10 cellular contexts compared by ENCODE assay signal in genomic region chr1:228151170-228151513, GRCh38. TPM values are rescaled to one million over a fixed set of nuclear protein-coding genes. Genes with fewer than 3 reads are reported as not detected.
A peak's percentile ranks its signal among the peaks of the same experiment; 100 is the strongest.
DNase-seq lines count a peak whose midpoint lies in the region; ATAC-seq, FAIRE-seq and TF ChIP-seq lines count a peak whose summit lies in the region.
"Had no signal": no experiment of that assay in that cellular context is flagged by ENCODE, and none has a peak within 500 bp of the region (broad histone marks: within the 10 kb centered on the region; RNA-seq: fewer than 3 reads in every experiment).

No MANE protein-coding gene starts in this region.

- 63% methylated on average over 6 of the region's 6 CpGs for WGBS in GM12878 (ENCODE audit: insufficient coverage, insufficient replicate concordance, low lambda C conversion rate, missing lambda C conversion rate)

- in situ Hi-C loops in GM12878 (cut with MboI) = no loop called here

- TF ChIP-seq EP300 in GM12878 (IDR thresholded peaks at IDR 0.05; ENCODE audit: borderline replicate concordance in 1 of 2, control insufficient read depth in 1 of 2, low read depth in 2 of 2, low read length in 2 of 2) = no peak

- DNase-seq in GM12878 (ENCODE audit: low read depth, low spot score) = no peak
- no peak for DNase-seq in lower lobe of right lung
- DNase-seq in substantia nigra (lab: John Stamatoyannopoulos, UW) = no peak
- no peak for DNase-seq in NCI-H1436 treated with DMSO at 0.1 percent for 48 hours (lab: John Stamatoyannopoulos, UW)
- DNase-seq in H54 (ENCODE audit: insufficient read length, low spot score) = no peak
- DNase-seq: activated naive CD4-positive, alpha-beta T cell treated with anti-CD3 and anti-CD28 coated beads, Interleukin-2, amount 50 U/mL, for 16 hours; KBM-7 had no signal

- H3K27me3 ChIP-seq in GM12878 (replicated peaks in 1 of 2; ENCODE audit: control insufficient read depth in 2 of 2, insufficient read depth in 2 of 2, low read length in 1 of 2) (no peaks in the 10 kb centered on the region), lower lobe of right lung (ENCODE audit: low read depth) (no peaks in the 10 kb centered on the region)

- H3K27ac ChIP-seq in HEK293 (ENCODE audit: extremely low read depth, low read depth, low read length) (no peak overlapping the region), GM12878 (ENCODE audit: control insufficient read depth, insufficient read depth) (no peak overlapping the region), lower lobe of right lung (peak overlapping the region; percentile 88), substantia nigra (ENCODE audit: low read depth, low read length, poor library complexity, severe bottlenecking) (peak overlapping the region; percentile 99)

- BruUV-seq in GM12878 (replicated peaks; lab: Mats Ljungman, UMichigan) = no TSS peak

- RAD21 ChIA-PET in GM12878 (lab: Charles Lee; ENCODE audit: unreplicated experiment) = no interaction called here

- H3K9ac ChIP-seq in GM12878 (ENCODE audit: control insufficient read depth, insufficient read depth, low read length) = no peak overlapping the region

- POLR2A ChIA-PET in HEK293 (lab: Yijun Ruan, JAX) = interaction anchor here (1.8 to 9.6 kb wide), 2 partner anchors 11 to 13 kb away, joined by 8 to 82 read pairs; partner anchors contain the start of genes GUK1 and IBA57
- POLR2A ChIA-PET in GM12878 (lab: Charles Lee) = no interaction called here

- peaks cover 0 to 29% of the 10 kb centered on the region in 2 experiments; a peak in 1 of 3 replicates for H3K36me3 ChIP-seq in HEK293 (ENCODE audit: control insufficient read depth in 2 of 2, insufficient read depth in 1 of 2, low read length in 2 of 2)
- peaks cover 0 to 13% of the 10 kb centered on the region in 2 experiments; a peak in 3 of 4 replicates for H3K36me3 ChIP-seq in GM12878 (ENCODE audit: control insufficient read depth in 2 of 2, insufficient read depth in 2 of 2, low read length in 1 of 2)
- peaks cover 36% of the 10 kb centered on the region for H3K36me3 ChIP-seq in lower lobe of right lung

- H3K9me3 ChIP-seq in HEK293 (ENCODE audit: control insufficient read depth, insufficient read depth, low read depth, low read length) (no peaks in the 10 kb centered on the region), GM12878 (replicated peaks; ENCODE audit: control insufficient read depth, insufficient read depth, low read length) (no peaks in the 10 kb centered on the region), lower lobe of right lung (no peaks in the 10 kb centered on the region)

- H3K79me2 ChIP-seq in GM12878 (ENCODE audit: control insufficient read depth, insufficient read depth, low read length) = peaks cover 4% of the 10 kb centered on the region

- intact Hi-C loops in GM12878 (cut with micrococcal nuclease; ENCODE audit: unreplicated experiment) = no loop called here
- intact Hi-C loops in lower lobe of right lung (cut with DNase I) = no loop called here

- SMC1A ChIA-PET in GM12878 (lab: Charles Lee; ENCODE audit: uncharacterized antibody, unreplicated experiment) = no interaction called here

- H3K4me1 ChIP-seq in HEK293 (ENCODE audit: control insufficient read depth, insufficient read depth, low read length) (peaks cover 3% of the 10 kb centered on the region; the same call in 1 of the 2 replicates), GM12878 (ENCODE audit: control insufficient read depth, insufficient read depth, low read length) (no peaks in the 10 kb centered on the region), lower lobe of right lung (peaks cover 42% of the 10 kb centered on the region)

- peak; percentile 6 for ATAC-seq in GM12878
- ATAC-seq in lower lobe of right lung = no peak
- ATAC-seq in HG02610 (IDR thresholded peaks at IDR 0.05; ENCODE audit: unreplicated experiment) = no peak

- H3K4me3 ChIP-seq in HEK293 (ENCODE audit: low read depth, low read length) (no peak overlapping the region), GM12878 (no peak overlapping the region), lower lobe of right lung (peak overlapping the region; percentile 51)

- FAIRE-seq in GM12878 (lab: Jason Lieb, UNC) = no peak
- no peak for FAIRE-seq in H54 (lab: Jason Lieb, UNC)
- FAIRE-seq: endometrium had no signal

- no peak overlapping the region for H3K4me2 ChIP-seq in GM12878 (ENCODE audit: control insufficient read depth, insufficient read depth)

- CTCF ChIA-PET in HEK293 (lab: Yijun Ruan, JAX) (interaction anchor here (1.2 to 2.7 kb wide), 3 partner anchors 14 to 151 kb away, joined by 3 to 14 read pairs (median 10); partner anchors contain the start of gene IBA57), GM12878 (lab: Yijun Ruan, JAX) (no interaction called here)

- H2AFZ ChIP-seq in GM12878 (ENCODE audit: control insufficient read depth, low read depth, low read length) = no peak overlapping the region

- H4K20me1 ChIP-seq in GM12878 (ENCODE audit: control insufficient read depth, insufficient read depth) = no peaks in the 10 kb centered on the region

- TF ChIP-seq RAD21 in GM12878 (IDR thresholded peaks at IDR 0.05; ENCODE audit: insufficient read depth, low read depth, low read length) = no peak

- TF ChIP-seq CTCF in HEK293 (tag by site-specific recombination; IDR thresholded peaks at IDR 0.05) (no peak), GM12878 (IDR thresholded peaks at IDR 0.05 in 2 of 3, conservative IDR thresholded peaks at IDR 0.05 in 1 of 3; ENCODE audit: control insufficient read depth in 2 of 3, extremely low read depth in 1 of 3, insufficient read depth in 1 of 3, low read depth in 3 of 3, low read length in 3 of 3) (no peak), lower lobe of right lung (IDR thresholded peaks at IDR 0.05) (no peak)

- TF ChIP-seq POLR2A in GM12878 (IDR thresholded peaks at IDR 0.05; ENCODE audit: low read depth, low read length) (no peak), H54 (IDR thresholded peaks at IDR 0.05; ENCODE audit: low read depth, low read length) (no peak)

RNA-seq across cellular contexts. Expression of gene GJC2, which starts 1.4 kb away (rescaled TPM):
- total RNA-seq in GM12878 (2013; cell fraction: nucleolus; rRNA removed) = 0.27 and 0.65 TPM in 2 replicates
- total RNA-seq in GM12878 (2014; rRNA removed) (0.06 and 0.11 TPM in 2 replicates), GM12878 (2014; rRNA removed; fragmentation: Illumina TruSeq; extraction: Trizol) (0.09 TPM in 2 replicates), GM12878 (2021) (0.44 TPM in 1 of 2 replicates, not detected in the other), lower lobe of right lung (6.0 TPM)
- polyA plus RNA-seq in GM12878 (2011; ENCODE audit: low read depth) = not detected
- polyA plus RNA-seq in GM12878 (2011; rRNA removed) (0.03 and 0.04 TPM in 2 replicates), GM12878 (2014; fragmentation: Illumina TruSeq; extraction: Trizol) (0.04 TPM in 1 of 2 replicates, not detected in the other), GM12878 (2014; fragmentation: Nextera tagmentation; extraction: Ambion mirVana) (not detected), GM12878 (2014; rRNA removed) (0.26 and 0.32 TPM in 2 replicates), GM12878 (2016; fragmentation: Nextera tagmentation; extraction: Ambion mirVana) (not detected)
- polyA plus RNA-seq in GM12878 (2011; cell fraction: cytosol; rRNA removed) = 0.06 and 0.07 TPM in 2 replicates
- 0.24 and 0.51 TPM in 2 replicates for polyA plus RNA-seq in GM12878 (2011; cell fraction: nucleus; rRNA removed)
- polyA plus RNA-seq in GM12878 (2012) = 0.15 and 0.22 TPM in 2 replicates
- 0.21 TPM in 1 of 2 replicates, not detected in the other for polyA minus RNA-seq in GM12878 (2011; rRNA and poly(A)+ RNA removed)
- polyA minus RNA-seq in GM12878 (2011; cell fraction: cytosol; rRNA and poly(A)+ RNA removed) = not detected in 2 replicates
- polyA minus RNA-seq in GM12878 (2011; cell fraction: nucleus; rRNA and poly(A)+ RNA removed) = 0.24 and 0.96 TPM in 2 replicates

RNA-seq across cellular contexts. Expression of gene GUK1, which starts 11.1 kb away (rescaled TPM):
- total RNA-seq in GM12878 (2013; cell fraction: nucleolus; rRNA removed) = 142 and 146 TPM in 2 replicates
- 214 and 235 TPM in 2 replicates for total RNA-seq in GM12878 (2014; rRNA removed)
- 82.0 and 98.3 TPM in 2 replicates for total RNA-seq in GM12878 (2014; rRNA removed; fragmentation: Illumina TruSeq; extraction: Trizol)
- 183 and 195 TPM in 2 replicates for total RNA-seq in GM12878 (2021)
- polyA plus RNA-seq in GM12878 (2011; ENCODE audit: low read depth) = 101 TPM
- polyA plus RNA-seq in GM12878 (2011; rRNA removed) = 107 and 224 TPM in 2 replicates
- 381 and 606 TPM in 2 replicates for polyA plus RNA-seq in GM12878 (2011; cell fraction: cytosol; rRNA removed)
- polyA plus RNA-seq in GM12878 (2011; cell fraction: nucleus; rRNA removed) = 634 and 756 TPM in 2 replicates
- 190 and 243 TPM in 2 replicates for polyA plus RNA-seq in GM12878 (2012)
- polyA plus RNA-seq in GM12878 (2014; fragmentation: Illumina TruSeq; extraction: Trizol) = 4.2 and 28.9 TPM in 2 replicates
- polyA plus RNA-seq in GM12878 (2014; fragmentation: Nextera tagmentation; extraction: Ambion mirVana) = 10 to 100 TPM in 1 of 2 experiments, 1 to 10 TPM in 1; 6.3 to 39.2 TPM
- polyA plus RNA-seq in GM12878 (2014; rRNA removed) = 227 and 264 TPM in 2 replicates
- polyA plus RNA-seq in GM12878 (2016; fragmentation: Nextera tagmentation; extraction: Ambion mirVana) = 100 to 1,000 TPM; 349 to 357 TPM
- polyA minus RNA-seq in GM12878 (2011; rRNA and poly(A)+ RNA removed) = 103 and 217 TPM in 2 replicates
- polyA minus RNA-seq in GM12878 (2011; cell fraction: cytosol; rRNA and poly(A)+ RNA removed) = 59.5 and 69.8 TPM in 2 replicates
- 116 and 141 TPM in 2 replicates for polyA minus RNA-seq in GM12878 (2011; cell fraction: nucleus; rRNA and poly(A)+ RNA removed)
- 192 TPM for total RNA-seq in lower lobe of right lung

RNA-seq across cellular contexts. Expression of gene IBA57, which starts 14.5 kb away (rescaled TPM):
- 3.6 and 5.1 TPM in 2 replicates for total RNA-seq in GM12878 (2013; cell fraction: nucleolus; rRNA removed)
- total RNA-seq in GM12878 (2014; rRNA removed) = 6.0 and 6.9 TPM in 2 replicates
- 1.3 and 1.5 TPM in 2 replicates for total RNA-seq in GM12878 (2014; rRNA removed; fragmentation: Illumina TruSeq; extraction: Trizol)
- total RNA-seq in GM12878 (2021) = 6.9 and 8.5 TPM in 2 replicates
- polyA plus RNA-seq in GM12878 (2011; ENCODE audit: low read depth) = 2.1 TPM
- 1.4 and 2.9 TPM in 2 replicates for polyA plus RNA-seq in GM12878 (2011; rRNA removed)
- 3.5 and 8.3 TPM in 2 replicates for polyA plus RNA-seq in GM12878 (2011; cell fraction: cytosol; rRNA removed)
- 5.4 and 7.1 TPM in 2 replicates for polyA plus RNA-seq in GM12878 (2011; cell fraction: nucleus; rRNA removed)
- 2.0 and 3.3 TPM in 2 replicates for polyA plus RNA-seq in GM12878 (2012)
- 1.2 and 1.3 TPM in 2 replicates for polyA plus RNA-seq in GM12878 (2014; fragmentation: Illumina TruSeq; extraction: Trizol)
- polyA plus RNA-seq in GM12878 (2014; fragmentation: Nextera tagmentation; extraction: Ambion mirVana) = under 1 TPM; 0.51 to 0.60 TPM
- 4.6 and 6.7 TPM in 2 replicates for polyA plus RNA-seq in GM12878 (2014; rRNA removed)
- polyA plus RNA-seq in GM12878 (2016; fragmentation: Nextera tagmentation; extraction: Ambion mirVana) = 1 to 10 TPM; 6.0 to 8.6 TPM
- 2.0 and 5.2 TPM in 2 replicates for polyA minus RNA-seq in GM12878 (2011; rRNA and poly(A)+ RNA removed)
- 0.83 and 2.3 TPM in 2 replicates for polyA minus RNA-seq in GM12878 (2011; cell fraction: cytosol; rRNA and poly(A)+ RNA removed)
- polyA minus RNA-seq in GM12878 (2011; cell fraction: nucleus; rRNA and poly(A)+ RNA removed) = 1.8 and 3.3 TPM in 2 replicates
- 10.7 TPM for total RNA-seq in lower lobe of right lung

RNA-seq across cellular contexts. Expression of gene MRPL55, which starts 42.0 kb away (rescaled TPM):
- 43.8 and 45.7 TPM in 2 replicates for total RNA-seq in GM12878 (2013; cell fraction: nucleolus; rRNA removed)
- total RNA-seq in GM12878 (2014; rRNA removed) (81.9 and 93.4 TPM in 2 replicates), GM12878 (2014; rRNA removed; fragmentation: Illumina TruSeq; extraction: Trizol) (25.5 and 35.1 TPM in 2 replicates), GM12878 (2021) (47.6 and 54.9 TPM in 2 replicates), lower lobe of right lung (43.6 TPM)
- 30.7 TPM for polyA plus RNA-seq in GM12878 (2011; ENCODE audit: low read depth)
- polyA plus RNA-seq in GM12878 (2011; rRNA removed) (17.0 and 39.3 TPM in 2 replicates), GM12878 (2014; fragmentation: Illumina TruSeq; extraction: Trizol) (8.8 and 42.1 TPM in 2 replicates), GM12878 (2014; fragmentation: Nextera tagmentation; extraction: Ambion mirVana) (10 to 100 TPM; 15.1 to 56.7 TPM), GM12878 (2014; rRNA removed) (91.0 and 96.3 TPM in 2 replicates), GM12878 (2016; fragmentation: Nextera tagmentation; extraction: Ambion mirVana) (100 to 1,000 TPM; 129 to 143 TPM)
- polyA plus RNA-seq in GM12878 (2011; cell fraction: cytosol; rRNA removed) = 66.7 and 115 TPM in 2 replicates
- polyA plus RNA-seq in GM12878 (2011; cell fraction: nucleus; rRNA removed) = 172 and 194 TPM in 2 replicates
- polyA plus RNA-seq in GM12878 (2012) = 45.5 and 64.1 TPM in 2 replicates
- polyA minus RNA-seq in GM12878 (2011; rRNA and poly(A)+ RNA removed) = 24.7 and 44.2 TPM in 2 replicates
- polyA minus RNA-seq in GM12878 (2011; cell fraction: cytosol; rRNA and poly(A)+ RNA removed) = 16.6 and 20.5 TPM in 2 replicates
- 31.3 and 40.2 TPM in 2 replicates for polyA minus RNA-seq in GM12878 (2011; cell fraction: nucleus; rRNA and poly(A)+ RNA removed)

RNA-seq across cellular contexts. Expression of gene C1orf35, which starts 48.0 kb away (rescaled TPM):
- 5.5 and 6.0 TPM in 2 replicates for total RNA-seq in GM12878 (2013; cell fraction: nucleolus; rRNA removed)
- total RNA-seq in GM12878 (2014; rRNA removed) (14.0 and 14.6 TPM in 2 replicates), GM12878 (2014; rRNA removed; fragmentation: Illumina TruSeq; extraction: Trizol) (5.9 and 6.7 TPM in 2 replicates), GM12878 (2021) (20.8 and 21.5 TPM in 2 replicates), lower lobe of right lung (12.4 TPM)
- 5.1 TPM for polyA plus RNA-seq in GM12878 (2011; ENCODE audit: low read depth)
- polyA plus RNA-seq in GM12878 (2011; rRNA removed) (3.1 and 6.6 TPM in 2 replicates), GM12878 (2014; fragmentation: Illumina TruSeq; extraction: Trizol) (1.6 and 5.5 TPM in 2 replicates), GM12878 (2014; fragmentation: Nextera tagmentation; extraction: Ambion mirVana) (1 to 10 TPM; 2.5 to 4.8 TPM), GM12878 (2014; rRNA removed) (18.8 and 19.5 TPM in 2 replicates), GM12878 (2016; fragmentation: Nextera tagmentation; extraction: Ambion mirVana) (10 to 100 TPM; 26.7 to 27.0 TPM)
- 10.1 and 14.3 TPM in 2 replicates for polyA plus RNA-seq in GM12878 (2011; cell fraction: cytosol; rRNA removed)
- polyA plus RNA-seq in GM12878 (2011; cell fraction: nucleus; rRNA removed) = 23.8 and 28.1 TPM in 2 replicates
- 13.2 and 16.0 TPM in 2 replicates for polyA plus RNA-seq in GM12878 (2012)
- polyA minus RNA-seq in GM12878 (2011; rRNA and poly(A)+ RNA removed) = 1.2 and 2.7 TPM in 2 replicates
- polyA minus RNA-seq in GM12878 (2011; cell fraction: cytosol; rRNA and poly(A)+ RNA removed) = 1.8 and 2.7 TPM in 2 replicates
- 3.5 and 4.8 TPM in 2 replicates for polyA minus RNA-seq in GM12878 (2011; cell fraction: nucleus; rRNA and poly(A)+ RNA removed)

Comparison
In these comparisons a context has a peak if more than half of its experiments do, and no peak if none do; other contexts are left out.
1. H3K27ac ChIP-seq: peak in lower lobe of right lung (single experiment) and substantia nigra (single experiment); none in HEK293 (single experiment) and GM12878 (single experiment).